ENCODE assay signal across 25 cellular contexts in genomic region chr15:68871507-68871906, GRCh38. TPM values are rescaled to one million over a fixed set of nuclear protein-coding genes. Genes with fewer than 3 reads are reported as not detected.
DNase-seq lines count a peak whose midpoint lies in the region; ATAC-seq, FAIRE-seq and TF ChIP-seq lines count a peak whose summit lies in the region.
"Had no signal": no experiment of that assay in that cellular context is flagged by ENCODE, and none has a peak within 500 bp of the region (broad histone marks: within the 10 kb centered on the region; RNA-seq: fewer than 3 reads in every experiment).

No MANE protein-coding gene starts in this region.

- no peak overlapping the region for H3K27ac Mint-ChIP-seq in activated CD4-positive, alpha-beta T cell treated with anti-CD3 and anti-CD28 coated beads, Interleukin-2, amount 10 ng/mL, durations not matched to agents 24 days and 14 days
- H3K27ac Mint-ChIP-seq: B cell; CD4-positive, alpha-beta T cell; CD8-positive, alpha-beta T cell had no signal

- peak; percentile 37 for DNase-seq in activated CD4-positive, alpha-beta T cell treated with anti-CD3 and anti-CD28 coated beads, Interleukin-2, amount 10 ng/mL, durations not matched to agents 24 days and 14 days
- DNase-seq in activated CD4-positive, alpha-beta T cell treated with anti-CD3 and anti-CD28 coated beads for 48 hours: no peak
- DNase-seq in urothelium cell line (ENCODE audit: low spot score) (no peak), NCI-H2081 treated with DMSO at 0.1 percent for 48 hours (lab: John Stamatoyannopoulos, UW) (no peak)
- DNase-seq: 8988T; AML-193; Caco-2; Calu3; CD4-positive, alpha-beta T cell; CD8-positive, alpha-beta T cell; DMS79; DND-41; EL; GDM1 had no signal

- no peak overlapping the region for H3K27ac ChIP-seq in HEK293 (ENCODE audit: extremely low read depth, low read depth, low read length)
- H3K27ac ChIP-seq: BLaER1 treated with 17β-estradiol and CSF1 and Interleukin-3, amounts not matched to agents 10 nM and 100 nM; C4-2B had no signal

- peak; percentile 35 for FAIRE-seq in urothelium cell line (lab: Jason Lieb, UNC)
- FAIRE-seq: A204.1, D721Med, GM12878, GM12892, GM18507 had no signal

- no peaks in the 10 kb centered on the region for H3K9me3 ChIP-seq in HEK293 (ENCODE audit: control insufficient read depth, insufficient read depth, low read depth, low read length)
- H3K9me3 ChIP-seq: BLaER1 treated with 17β-estradiol and CSF1 and Interleukin-3, amounts not matched to agents 10 nM and 100 nM; Caco-2 had no signal

- no peak overlapping the region for H3K4me3 ChIP-seq in HEK293 (ENCODE audit: low read depth, low read length)
- H3K4me3 ChIP-seq: BLaER1 treated with 17β-estradiol and CSF1 and Interleukin-3, amounts not matched to agents 10 nM and 100 nM; GM12878 had no signal

- peaks cover 33% of the 10 kb centered on the region for H3K27me3 Mint-ChIP-seq in activated CD4-positive, alpha-beta T cell treated with anti-CD3 and anti-CD28 coated beads, Interleukin-2, amount 10 ng/mL, durations not matched to agents 24 days and 14 days

- intact Hi-C loops in activated CD4-positive, alpha-beta T cell treated with anti-CD3 and anti-CD28 coated beads, Interleukin-2, amount 10 ng/mL, durations not matched to agents 24 days and 14 days (cut with micrococcal nuclease): no loop called here

- peaks cover 7% of the 10 kb centered on the region for H3K4me1 Mint-ChIP-seq in activated CD4-positive, alpha-beta T cell treated with anti-CD3 and anti-CD28 coated beads, Interleukin-2, amount 10 ng/mL, durations not matched to agents 24 days and 14 days

- no peaks in the 10 kb centered on the region for H3K36me3 ChIP-seq in HEK293 (ENCODE audit: control insufficient read depth in 2 of 2, insufficient read depth in 1 of 2, low read length in 2 of 2)
- H3K36me3 ChIP-seq: BLaER1 treated with 17β-estradiol and CSF1 and Interleukin-3, amounts not matched to agents 10 nM and 100 nM had no signal

- CTCF ChIA-PET in HEK293 (lab: Yijun Ruan, JAX): interaction anchor here (0.5 to 2.5 kb wide), 6 partner anchors 49 to 487 kb away, joined by 4 to 8 read pairs (median 5); no protein-coding TSS in a partner anchor

- no peaks in the 10 kb centered on the region for H3K9me3 Mint-ChIP-seq in activated CD4-positive, alpha-beta T cell treated with anti-CD3 and anti-CD28 coated beads, Interleukin-2, amount 10 ng/mL, durations not matched to agents 24 days and 14 days
- H3K9me3 Mint-ChIP-seq: CD4-positive, alpha-beta T cell; CD8-positive, alpha-beta T cell had no signal

- H3K36me3 Mint-ChIP-seq in activated CD4-positive, alpha-beta T cell treated with anti-CD3 and anti-CD28 coated beads, Interleukin-2, amount 10 ng/mL, durations not matched to agents 24 days and 14 days (ENCODE audit: low read depth): no peaks in the 10 kb centered on the region
- H3K36me3 Mint-ChIP-seq: CD8-positive, alpha-beta T cell had no signal

- POLR2A ChIA-PET in HEK293 (lab: Yijun Ruan, JAX): no interaction called here

- no peaks in the 10 kb centered on the region for H3K4me1 ChIP-seq in HEK293 (ENCODE audit: control insufficient read depth, insufficient read depth, low read length)
- H3K4me1 ChIP-seq: Caco-2 had no signal

- TF ChIP-seq CTCF in HEK293 (tag by site-specific recombination; IDR thresholded peaks at IDR 0.05): no peak

- no peak overlapping the region for H3K4me3 Mint-ChIP-seq in activated CD4-positive, alpha-beta T cell treated with anti-CD3 and anti-CD28 coated beads, Interleukin-2, amount 10 ng/mL, durations not matched to agents 24 days and 14 days
- H3K4me3 Mint-ChIP-seq: B cell; CD4-positive, alpha-beta T cell; CD8-positive, alpha-beta T cell had no signal

- ATAC-seq in HG03354 (IDR thresholded peaks at IDR 0.05; ENCODE audit: poor library complexity, severe bottlenecking, unreplicated experiment): no peak
- ATAC-seq: CD8-positive, alpha-beta T cell; GM12878 had no signal

TF ChIP-seq in HEK293, 187 proteins besides CTCF, POLR2A, EP300 and RAD21:
- TF ChIP-seq ZNF146 (tag by site-specific recombination; IDR thresholded peaks at IDR 0.05) (peak; percentile 64; the same call in 1 of the 2 replicates), ZNF433 (tag by site-specific recombination; IDR thresholded peaks at IDR 0.05; ENCODE audit: low read depth) (no peak), BCL11A (tag by site-specific recombination; IDR thresholded peaks at IDR 0.05; ENCODE audit: low read depth) (no peak)

RNA-seq across cellular contexts. Expression of gene ANP32A, which starts 50.8 kb away (rescaled TPM):
- total RNA-seq in activated CD4-positive, alpha-beta T cell treated with anti-CD3 and anti-CD28 coated beads, Interleukin-2, amount 10 ng/mL, durations not matched to agents 24 days and 14 days: 280 and 302 TPM in 2 replicates

RNA-seq across cellular contexts. Expression of gene SPESP1, which starts 58.8 kb away (rescaled TPM):
- total RNA-seq in activated CD4-positive, alpha-beta T cell treated with anti-CD3 and anti-CD28 coated beads, Interleukin-2, amount 10 ng/mL, durations not matched to agents 24 days and 14 days: 0.51 and 1.1 TPM in 2 replicates
- total RNA-seq: Caco-2; Calu3; CD4-positive, alpha-beta T cell; CD8-positive, alpha-beta T cell; Daoy; GM12878 had no signal
